Comparison of ENCODE assay signal across 1 cellular context in the genomic region with DNA sequence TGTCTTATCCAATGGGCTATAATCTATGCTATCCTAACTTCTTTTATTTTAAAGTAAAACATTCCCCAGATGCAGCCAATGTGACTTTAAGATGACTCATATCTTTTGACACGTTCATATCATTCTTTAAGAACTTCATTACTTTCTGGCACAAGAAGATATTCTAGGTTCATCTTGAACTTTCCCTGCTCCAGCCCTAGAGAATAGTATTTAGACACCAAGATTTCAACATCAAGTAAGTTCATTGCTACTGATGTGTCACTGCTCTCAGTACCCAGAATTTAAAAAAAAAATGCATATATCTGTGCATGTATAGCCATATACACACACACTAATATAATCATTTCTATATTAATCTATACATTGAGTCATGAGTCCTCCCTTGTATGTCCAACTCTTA.
TF ChIP-seq lines count a peak whose summit lies in the region.

No MANE protein-coding gene starts in this region.

TF ChIP-seq in IMR-90, 13 proteins besides CTCF, POLR2A, EP300 and RAD21:
- TF ChIP-seq NFE2L2 (IDR thresholded peaks at IDR 0.05; ENCODE audit: low read depth, low read length): no peak
- TF ChIP-seq BHLHE40 (IDR thresholded peaks at IDR 0.05; ENCODE audit: low read depth, low read length): no peak
- no peak for TF ChIP-seq RCOR1 (IDR thresholded peaks at IDR 0.05; ENCODE audit: insufficient replicate concordance, low read length)
- TF ChIP-seq CEBPB (IDR thresholded peaks at IDR 0.05; ENCODE audit: low read depth, low read length): peak; percentile 55
- TF ChIP-seq CHD1 (IDR thresholded peaks at IDR 0.05; ENCODE audit: low read depth, low read length): no peak
- TF ChIP-seq FOS (IDR thresholded peaks at IDR 0.05; ENCODE audit: low read depth, low read length): peak; percentile 6; the same call in 1 of the 2 replicates
- no peak for TF ChIP-seq MXI1 (IDR thresholded peaks at IDR 0.05; ENCODE audit: borderline replicate concordance, low read depth, low read length)
- TF ChIP-seq USF2 (IDR thresholded peaks at IDR 0.05; ENCODE audit: low read depth, low read length): no peak
- no peak for TF ChIP-seq SMC3 (IDR thresholded peaks at IDR 0.05; ENCODE audit: low read depth, low read length)
- TF ChIP-seq RFX5 (IDR thresholded peaks at IDR 0.05; ENCODE audit: low read depth, low read length): no peak
- TF ChIP-seq MAFK (IDR thresholded peaks at IDR 0.05; ENCODE audit: low read depth, low read length): no peak
- TF ChIP-seq, protein P1, sequence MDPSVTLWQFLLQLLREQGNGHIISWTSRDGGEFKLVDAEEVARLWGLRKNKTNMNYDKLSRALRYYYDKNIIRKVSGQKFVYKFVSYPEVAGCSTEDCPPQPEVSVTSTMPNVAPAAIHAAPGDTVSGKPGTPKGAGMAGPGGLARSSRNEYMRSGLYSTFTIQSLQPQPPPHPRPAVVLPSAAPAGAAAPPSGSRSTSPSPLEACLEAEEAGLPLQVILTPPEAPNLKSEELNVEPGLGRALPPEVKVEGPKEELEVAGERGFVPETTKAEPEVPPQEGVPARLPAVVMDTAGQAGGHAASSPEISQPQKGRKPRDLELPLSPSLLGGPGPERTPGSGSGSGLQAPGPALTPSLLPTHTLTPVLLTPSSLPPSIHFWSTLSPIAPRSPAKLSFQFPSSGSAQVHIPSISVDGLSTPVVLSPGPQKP (IDR thresholded peaks at IDR 0.05; ENCODE audit: borderline replicate concordance, low read depth, low read length): no peak
- TF ChIP-seq MAZ (IDR thresholded peaks at IDR 0.05; ENCODE audit: borderline replicate concordance, low read depth, low read length): no peak
